32 cellular contexts compared by ENCODE assay signal in genomic region chr13:47332149-47332548, GRCh38.
DNase-seq lines count a peak whose midpoint lies in the region; ATAC-seq, FAIRE-seq and TF ChIP-seq lines count a peak whose summit lies in the region.
"Had no signal": no experiment of that assay in that cellular context is flagged by ENCODE, and none has a peak within 500 bp of the region (broad histone marks: within the 10 kb centered on the region; RNA-seq: fewer than 3 reads in every experiment).

No MANE protein-coding gene starts in this region.

- no peak overlapping the region for H3K56ac ChIP-seq in IMR-90 (ENCODE audit: extremely low read depth, insufficient read depth, low read length)

- peaks cover 5% of the 10 kb centered on the region for H3K9me3 Mint-ChIP-seq in activated naive CD8-positive, alpha-beta T cell treated with anti-CD3 and anti-CD28 coated beads, Interleukin-2, amount 50 U/mL, for 24 hours
- H3K9me3 Mint-ChIP-seq: activated CD4-positive, alpha-beta T cell treated with anti-CD3 and anti-CD28 coated beads, Interleukin-2, amount 10 ng/mL, durations not matched to agents 7 days and 5 days; T-helper 2 cell treated with Interferon-gamma antibody and Interleukin-4, amounts not matched to agents 5 μg/mL and 100 μg/mL, for 36 hours had no signal

- WGBS in IMR-90 (ENCODE audit: extremely low coverage in 2 of 2, insufficient read length in 1 of 2), 2 experiments = no CpG with 5 or more reads among the region's 4 CpGs
- WGBS in thyroid gland, 2 donors = 82 to 84% methylated on average over 4 of the region's 4 CpGs

- H3K36me3 ChIP-seq in IMR-90 (ENCODE audit: control insufficient read depth, insufficient read depth, low read length) = no peaks in the 10 kb centered on the region
- no peaks in the 10 kb centered on the region for H3K36me3 ChIP-seq in thyroid gland
- H3K36me3 ChIP-seq: BLaER1 treated with 17β-estradiol and CSF1 and Interleukin-3, amounts not matched to agents 10 nM and 100 nM; MG63; neutrophil had no signal

- H4K91ac ChIP-seq in IMR-90 (ENCODE audit: insufficient read depth, low read depth, low read length) = no peak overlapping the region

- no peak overlapping the region for H3K4me3 Mint-ChIP-seq in activated naive CD8-positive, alpha-beta T cell treated with anti-CD3 and anti-CD28 coated beads, Interleukin-2, amount 50 U/mL, for 24 hours
- H3K4me3 Mint-ChIP-seq: activated CD4-positive, alpha-beta T cell treated with anti-CD3 and anti-CD28 coated beads, Interleukin-2, amount 10 ng/mL, durations not matched to agents 7 days and 5 days; activated naive CD8-positive, alpha-beta T cell treated with anti-CD3 and anti-CD28 coated beads for 36 hours; stimulated activated effector memory CD8-positive, alpha-beta T cell treated with anti-CD3 and anti-CD28 coated beads, Interleukin-12 subunit alpha, Interleukin-12 subunit beta, amount 100 ng/mL, for 72 hours; T-helper 2 cell treated with Interferon-gamma antibody and Interleukin-4, amounts not matched to agents 5 μg/mL and 100 μg/mL, for 36 hours had no signal

- no peak overlapping the region for H4K5ac ChIP-seq in IMR-90 (ENCODE audit: low read depth, low read length)

- no peak overlapping the region for H2BK5ac ChIP-seq in IMR-90 (ENCODE audit: low read depth, low read length, poor library complexity, severe bottlenecking)

- no peak; the same call in 1 of the 2 replicates for ATAC-seq in IMR-90 (ENCODE audit: low read depth)
- no peak for ATAC-seq in activated naive CD8-positive, alpha-beta T cell treated with anti-CD3 and anti-CD28 coated beads, Interleukin-2, amount 50 U/mL, for 24 hours
- ATAC-seq: A549; body of pancreas; HCT116; stimulated activated effector memory CD8-positive, alpha-beta T cell treated with anti-CD3 and anti-CD28 coated beads, Interleukin-12 subunit alpha, Interleukin-12 subunit beta, amount 100 ng/mL, for 72 hours had no signal

- 0 out of 2 replicates have a peak overlapping the region, but pooled peaks have one; percentile 30 for H3K4ac ChIP-seq in IMR-90 (ENCODE audit: low read depth, low read length)

- intact Hi-C loops in IMR-90 (cut with micrococcal nuclease) = no loop called here
- intact Hi-C loops in thyroid gland (cut with DNase I) = no loop called here

- no peak overlapping the region for H3K18ac ChIP-seq in IMR-90 (ENCODE audit: low read depth, low read length)

- no peak overlapping the region for H3K14ac ChIP-seq in IMR-90 (replicated peaks; ENCODE audit: low read depth, low read length)

- H3K9me3 ChIP-seq in IMR-90 (ENCODE audit: control insufficient read depth, insufficient read depth, low read length) (no peaks in the 10 kb centered on the region), thyroid gland (no peaks in the 10 kb centered on the region)
- H3K9me3 ChIP-seq: A549; BLaER1 treated with 17β-estradiol and CSF1 and Interleukin-3, amounts not matched to agents 10 nM and 100 nM; body of pancreas; Caco-2; MG63; neutrophil had no signal

- H3K4me1 ChIP-seq in IMR-90 (ENCODE audit: control insufficient read depth, insufficient read depth, low read length) (no peaks in the 10 kb centered on the region), thyroid gland (no peaks in the 10 kb centered on the region)
- H3K4me1 ChIP-seq: A549; BLaER1 treated with 17β-estradiol and CSF1 and Interleukin-3, amounts not matched to agents 10 nM and 100 nM; body of pancreas; Caco-2 had no signal

- TF ChIP-seq POLR2A in IMR-90 (IDR thresholded peaks at IDR 0.05; ENCODE audit: low read depth, low read length) = no peak
- TF ChIP-seq POLR2A in GM12891 (IDR thresholded peaks at IDR 0.05; ENCODE audit: low read depth, low read length) = no peak
- TF ChIP-seq POLR2A in thyroid gland (IDR thresholded peaks at IDR 0.05) = no peak

- no peaks in the 10 kb centered on the region for H3K36me3 Mint-ChIP-seq in activated naive CD8-positive, alpha-beta T cell treated with anti-CD3 and anti-CD28 coated beads, Interleukin-2, amount 50 U/mL, for 24 hours (ENCODE audit: low read depth)
- H3K36me3 Mint-ChIP-seq: activated naive CD8-positive, alpha-beta T cell treated with anti-CD3 and anti-CD28 coated beads for 36 hours; stimulated activated effector memory CD8-positive, alpha-beta T cell treated with anti-CD3 and anti-CD28 coated beads, Interleukin-12 subunit alpha, Interleukin-12 subunit beta, amount 100 ng/mL, for 72 hours had no signal

- no peaks in the 10 kb centered on the region for H3K4me1 Mint-ChIP-seq in activated naive CD8-positive, alpha-beta T cell treated with anti-CD3 and anti-CD28 coated beads, Interleukin-2, amount 50 U/mL, for 24 hours
- H3K4me1 Mint-ChIP-seq: activated CD4-positive, alpha-beta T cell treated with anti-CD3 and anti-CD28 coated beads, Interleukin-2, amount 10 ng/mL, durations not matched to agents 7 days and 5 days; activated naive CD8-positive, alpha-beta T cell treated with anti-CD3 and anti-CD28 coated beads for 36 hours; stimulated activated effector memory CD8-positive, alpha-beta T cell treated with anti-CD3 and anti-CD28 coated beads, Interleukin-12 subunit alpha, Interleukin-12 subunit beta, amount 100 ng/mL, for 72 hours had no signal

- CTCF ChIA-PET in IMR-90 (lab: Yijun Ruan, JAX) = no interaction called here

- dilution Hi-C loops in IMR-90 (cut with HindIII; ENCODE audit: low sequenced_read_pairs, unreplicated experiment) = no loop called here

- BruUV-seq in IMR-90 (replicated peaks; lab: Mats Ljungman, UMichigan) = no TSS peak

- no peak overlapping the region for H3K9ac ChIP-seq in IMR-90 (ENCODE audit: low read depth, low read length)
- H3K9ac ChIP-seq: BLaER1 treated with 17β-estradiol and CSF1 and Interleukin-3, amounts not matched to agents 10 nM and 100 nM had no signal

- peak; percentile 56 for DNase-seq in AG10803 (ENCODE audit: low read depth)
- peak; percentile 8 for DNase-seq in IMR-90
- DNase-seq in choroid plexus epithelial cell (ENCODE audit: low read depth) = peak; percentile 29
- DNase-seq in kidney tubule cell (ENCODE audit: low spot score) = peak; percentile 85
- DNase-seq in activated naive CD8-positive, alpha-beta T cell treated with anti-CD3 and anti-CD28 coated beads, Interleukin-2, amount 50 U/mL, for 24 hours = no peak
- no peak for DNase-seq in NCI-H446 treated with DMSO at 0.1 percent for 48 hours (lab: John Stamatoyannopoulos, UW)
- no peak for DNase-seq in GM12891 (ENCODE audit: insufficient read length, low spot score)
- DNase-seq in thyroid gland = no peak
- DNase-seq: activated CD4-positive, alpha-beta T cell treated with anti-CD3 and anti-CD28 coated beads, Interleukin-2, amount 10 ng/mL, durations not matched to agents 7 days and 5 days; activated CD8-positive, alpha-beta memory T cell treated with anti-CD3 and anti-CD28 coated beads, Interleukin-2, amount 50 U/mL, for 4 hours; activated effector memory CD4-positive, alpha-beta T cell treated with Interleukin-2 at 50 U/mL for 16 hours; activated naive CD8-positive, alpha-beta T cell treated with anti-CD3 and anti-CD28 coated beads for 36 hours; body of pancreas; Caco-2; effector CD8-positive, alpha-beta T cell; kidney; MG63; NCI-H1417; NCI-H2081; NCI-H226; NCI-H774; stimulated activated CD4-positive, alpha-beta T cell treated with anti-CD3 and anti-CD28 coated beads, Interleukin-2, amount 100 ng/mL, for 48 hours; substantia nigra had no signal

- 0 out of 2 replicates have a peak, but pooled peaks cover 4% of the 10 kb centered on the region for H3K9me1 ChIP-seq in IMR-90 (ENCODE audit: insufficient read depth, low read length)

- peak overlapping the region; percentile 5 for H2AFZ ChIP-seq in IMR-90 (replicated peaks; ENCODE audit: low read length, poor library complexity)

- H3K23ac ChIP-seq in IMR-90 (ENCODE audit: low read depth, low read length) = no peak overlapping the region

- no peak overlapping the region for H3K27ac ChIP-seq in IMR-90 (ENCODE audit: insufficient read depth, low read length)
- no peak overlapping the region for H3K27ac ChIP-seq in thyroid gland
- H3K27ac ChIP-seq: A549; BLaER1 treated with 17β-estradiol and CSF1 and Interleukin-3, amounts not matched to agents 10 nM and 100 nM; body of pancreas; neutrophil; VCaP had no signal

- H3K79me1 ChIP-seq in IMR-90 (ENCODE audit: low read depth in 1 of 2, low read length in 2 of 2) = no peaks in the 10 kb centered on the region

- H3K27me3 ChIP-seq in IMR-90 (ENCODE audit: control insufficient read depth, insufficient read depth, low read length) (no peaks in the 10 kb centered on the region), thyroid gland (no peaks in the 10 kb centered on the region)
- H3K27me3 ChIP-seq: BLaER1 treated with 17β-estradiol and CSF1 and Interleukin-3, amounts not matched to agents 10 nM and 100 nM; body of pancreas; MG63; neutrophil had no signal

- H2BK20ac ChIP-seq in IMR-90 (ENCODE audit: low read depth, low read length) = no peak overlapping the region

- no peak overlapping the region for H2BK15ac ChIP-seq in IMR-90 (ENCODE audit: low read depth, low read length)

- H3K4me3 ChIP-seq in AG10803 (ENCODE audit: low read length) (no peak overlapping the region), IMR-90 (ENCODE audit: insufficient read depth, low read depth, low read length) (no peak overlapping the region), choroid plexus epithelial cell (ENCODE audit: low read depth, low read length) (no peak overlapping the region), thyroid gland (replicated peaks in 1 of 3) (no peak overlapping the region)
- H3K4me3 ChIP-seq: A549; BLaER1 treated with 17β-estradiol and CSF1 and Interleukin-3, amounts not matched to agents 10 nM and 100 nM; body of pancreas; MG63; smooth muscle cell had no signal

- H3K27ac Mint-ChIP-seq in activated naive CD8-positive, alpha-beta T cell treated with anti-CD3 and anti-CD28 coated beads, Interleukin-2, amount 50 U/mL, for 24 hours = no peak overlapping the region
- H3K27ac Mint-ChIP-seq: activated CD4-positive, alpha-beta T cell treated with anti-CD3 and anti-CD28 coated beads, Interleukin-2, amount 10 ng/mL, durations not matched to agents 7 days and 5 days; activated naive CD8-positive, alpha-beta T cell treated with anti-CD3 and anti-CD28 coated beads for 36 hours; stimulated activated effector memory CD8-positive, alpha-beta T cell treated with anti-CD3 and anti-CD28 coated beads, Interleukin-12 subunit alpha, Interleukin-12 subunit beta, amount 100 ng/mL, for 72 hours; T-helper 2 cell treated with Interferon-gamma antibody and Interleukin-4, amounts not matched to agents 5 μg/mL and 100 μg/mL, for 36 hours had no signal

- TF ChIP-seq CTCF in AG10803 (conservative IDR thresholded peaks at IDR 0.05; ENCODE audit: low read length) (no peak), IMR-90 (conservative IDR thresholded peaks at IDR 0.05; ENCODE audit: low read depth, low read length) (no peak), choroid plexus epithelial cell (conservative IDR thresholded peaks at IDR 0.05; ENCODE audit: low read depth, low read length) (no peak), thyroid gland (IDR thresholded peaks at IDR 0.05) (no peak)

- H2BK120ac ChIP-seq in IMR-90 (ENCODE audit: low read depth, low read length) = no peak overlapping the region

- H2AK5ac ChIP-seq in IMR-90 (ENCODE audit: low read depth, low read length) = no peak overlapping the region

- H4K8ac ChIP-seq in IMR-90 (ENCODE audit: low read depth in 2 of 2, low read length in 2 of 2) = 0 out of 4 replicates have a peak overlapping the region, but pooled peaks of 1 of the 2 experiments have one; percentile 8

- no peak overlapping the region for H3K4me2 ChIP-seq in IMR-90 (ENCODE audit: low read depth, low read length)
- H3K4me2 ChIP-seq: A549; BLaER1 treated with 17β-estradiol and CSF1 and Interleukin-3, amounts not matched to agents 10 nM and 100 nM; smooth muscle cell had no signal

- in situ Hi-C loops in IMR-90 (cut with MboI; ENCODE audit: low sequenced_read_pairs) = no loop called here

- TF ChIP-seq RAD21 in IMR-90 (IDR thresholded peaks at IDR 0.05; ENCODE audit: low read length) = no peak

- H2AK9ac ChIP-seq in IMR-90 (replicated peaks; ENCODE audit: low read depth, low read length, poor library complexity) = no peak overlapping the region

- no peaks in the 10 kb centered on the region for H4K20me1 ChIP-seq in IMR-90 (ENCODE audit: insufficient read depth, low read length)
- H4K20me1 ChIP-seq: BLaER1 treated with 17β-estradiol and CSF1 and Interleukin-3, amounts not matched to agents 10 nM and 100 nM had no signal

- H3K27me3 Mint-ChIP-seq in activated naive CD8-positive, alpha-beta T cell treated with anti-CD3 and anti-CD28 coated beads, Interleukin-2, amount 50 U/mL, for 24 hours = peaks cover 2% of the 10 kb centered on the region
- H3K27me3 Mint-ChIP-seq: activated CD4-positive, alpha-beta T cell treated with anti-CD3 and anti-CD28 coated beads, Interleukin-2, amount 10 ng/mL, durations not matched to agents 7 days and 5 days had no signal

- FAIRE-seq in GM12891 (lab: Jason Lieb, UNC) = no peak
- FAIRE-seq: A549, GM19239, kidney had no signal

- POLR2A ChIA-PET in IMR-90 (lab: Charles Lee; ENCODE audit: unreplicated experiment) = no interaction called here

Comparison
In these comparisons a context has a peak if more than half of its experiments do, and no peak if none do; other contexts are left out.
1. DNase-seq: peak in AG10803 (single experiment), IMR-90 (single experiment), choroid plexus epithelial cell (single experiment) and kidney tubule cell (single experiment); none in activated naive CD8-positive, alpha-beta T cell treated with anti-CD3 and anti-CD28 coated beads, Interleukin-2, amount 50 U/mL, for 24 hours (single experiment), NCI-H446 treated with DMSO at 0.1 percent for 48 hours (single experiment), GM12891 (single experiment) and thyroid gland (0 of 2).